In the genomic region with DNA sequence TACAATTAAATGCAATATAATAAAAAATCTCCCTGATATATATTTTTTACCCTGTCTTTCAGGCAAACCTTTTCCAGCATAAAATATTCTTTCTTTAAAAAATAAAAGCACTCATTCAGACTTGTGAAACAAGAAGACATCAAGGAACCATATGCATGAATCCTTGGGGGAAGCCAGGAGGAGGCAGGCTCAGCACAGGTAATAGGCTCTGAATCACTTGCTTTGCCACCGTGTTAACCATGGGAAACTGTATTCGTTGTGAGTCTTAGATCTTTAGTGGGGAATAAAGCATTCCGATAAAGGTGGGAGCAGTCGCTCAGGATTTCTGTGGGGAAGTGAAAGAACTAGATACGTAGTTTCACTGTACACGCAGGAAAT, we compare ENCODE assay signal across 16 cellular contexts. TPM values are rescaled to one million over a fixed set of nuclear protein-coding genes. Genes with fewer than 3 reads are reported as not detected.
A peak's percentile ranks its signal among the peaks of the same experiment; 100 is the strongest.
DNase-seq lines count a peak whose midpoint lies in the region; ATAC-seq, FAIRE-seq and TF ChIP-seq lines count a peak whose summit lies in the region.
"Had no signal": no experiment of that assay in that cellular context is flagged by ENCODE, and none has a peak within 500 bp of the region (broad histone marks: within the 10 kb centered on the region; RNA-seq: fewer than 3 reads in every experiment).

No MANE protein-coding gene starts in this region.

- H3K79me2 ChIP-seq in K562 (ENCODE audit: control insufficient read depth, insufficient read depth, low read length) = no peaks in the 10 kb centered on the region

- FAIRE-seq in K562 (lab: Jason Lieb, UNC) = no peak
- FAIRE-seq: frontal cortex, TTC549 had no signal

- CTCF ChIA-PET in K562 (lab: Yijun Ruan, JAX; ENCODE audit: low intra/inter-chr PET ratio) = no interaction called here

- no peak overlapping the region for H3K27ac ChIP-seq in K562 (ENCODE audit: extremely low read depth, low read depth, low read length)
- H3K27ac ChIP-seq in thymus (ENCODE audit: low read depth) = peak overlapping the region; percentile 18
- H3K27ac ChIP-seq: colonic mucosa, HL-60, RWPE1 had no signal

- in situ Hi-C loops in K562 (cut with MboI) = no loop called here

- no peaks in the 10 kb centered on the region for H3K9me1 ChIP-seq in K562 (ENCODE audit: control insufficient read depth, insufficient read depth, low read length)

- H4K20me1 ChIP-seq in K562 (replicated peaks; ENCODE audit: control insufficient read depth, insufficient read depth, low read length) = no peaks in the 10 kb centered on the region

- no peaks in the 10 kb centered on the region; a peak in 1 of 5 replicates for H3K27me3 ChIP-seq in K562 (ENCODE audit: control insufficient read depth in 2 of 2, insufficient read depth in 2 of 2, low read length in 2 of 2)
- no peaks in the 10 kb centered on the region for H3K27me3 ChIP-seq in thymus (ENCODE audit: control insufficient read depth, insufficient read depth)
- H3K27me3 ChIP-seq: colonic mucosa, stomach had no signal

- ATAC-seq in K562 = no peak
- no peak for ATAC-seq in GM18502 (IDR thresholded peaks at IDR 0.05; ENCODE audit: poor library complexity, unreplicated experiment)

- TF ChIP-seq CTCF in LNCaP clone FGC (IDR thresholded peaks at IDR 0.05; ENCODE audit: control insufficient read depth, extremely low read depth, insufficient read depth) (0 out of 2 replicates have a peak, but pooled peaks have one; percentile 3), K562 (IDR thresholded peaks at IDR 0.05 in 2 of 3, conservative IDR thresholded peaks at IDR 0.05 in 1 of 3; ENCODE audit: insufficient read depth in 2 of 3, low read depth in 1 of 3, low read length in 3 of 3) (0 out of 6 replicates have a peak, but pooled peaks of 1 of the 3 experiments have one; percentile 12)

- BruUV-seq in K562 (replicated peaks; lab: Mats Ljungman, UMichigan) = no TSS peak

- H3K36me3 ChIP-seq in K562 (ENCODE audit: control insufficient read depth, insufficient read depth, low read length) = no peaks in the 10 kb centered on the region
- H3K36me3 ChIP-seq in thymus (ENCODE audit: control insufficient read depth, insufficient read depth) = no peaks in the 10 kb centered on the region
- H3K36me3 ChIP-seq: colonic mucosa had no signal

- POLR2A ChIA-PET in K562 (lab: Yijun Ruan, JAX) = no interaction called here

- no peak for TF ChIP-seq EP300 in K562 (IDR thresholded peaks at IDR 0.05; ENCODE audit: low read length)

- H3K9ac ChIP-seq in K562 (ENCODE audit: insufficient read depth in 1 of 2, low read depth in 2 of 2, low read length in 2 of 2) = no peak overlapping the region

- H3K4me1 ChIP-seq in K562 (replicated peaks in 1 of 2; ENCODE audit: control insufficient read depth in 2 of 2, insufficient read depth in 2 of 2, low read length in 2 of 2) (no peaks in the 10 kb centered on the region), thymus (ENCODE audit: control insufficient read depth, insufficient read depth, low read length) (no peaks in the 10 kb centered on the region)
- H3K4me1 ChIP-seq: colonic mucosa had no signal

- H3K4me3 ChIP-seq in LNCaP clone FGC (ENCODE audit: low read depth, low read length) (no peak overlapping the region), K562 (no peak overlapping the region), thymus (ENCODE audit: low read length) (no peak overlapping the region)
- H3K4me3 ChIP-seq: colonic mucosa, stomach had no signal

- no peak for DNase-seq in LNCaP clone FGC (ENCODE audit: low read depth)
- DNase-seq in K562 (ENCODE audit: extremely low read depth in 1 of 4, low spot score in 3 of 4) = no peak
- peak; percentile 40 for DNase-seq in iris pigment epithelial cell (ENCODE audit: low read depth)
- no peak for DNase-seq in T-helper 2 cell
- DNase-seq in DMS79 treated with DMSO at 0.1 percent for 48 hours (lab: John Stamatoyannopoulos, UW) = no peak
- DNase-seq: activated naive CD4-positive, alpha-beta T cell treated with anti-CD3 and anti-CD28 coated beads, Interleukin-2, amount 50 U/mL, for 16 hours; colonic mucosa; midbrain; NCI-H446; stomach had no signal

- intact Hi-C loops in K562 (cut with micrococcal nuclease) = no loop called here

- TF ChIP-seq POLR2A in K562 (conservative IDR thresholded peaks at IDR 0.05) = no peak

- H3K9me3 ChIP-seq in K562 (replicated peaks; ENCODE audit: control insufficient read depth, insufficient read depth, low read depth, low read length) (no peaks in the 10 kb centered on the region), thymus (ENCODE audit: control insufficient read depth) (no peaks in the 10 kb centered on the region)
- H3K9me3 ChIP-seq: colonic mucosa, stomach had no signal

- no peak overlapping the region for H3K4me2 ChIP-seq in K562 (ENCODE audit: insufficient read depth, low read length)

- peak in 1 of 2 experiments; percentile 18; a peak in 1 of 4 replicates for TF ChIP-seq RAD21 in K562 (CRISPR knock-in tag; conservative IDR thresholded peaks at IDR 0.05 in 1 of 2, IDR thresholded peaks at IDR 0.05 in 1 of 2)

- H2AFZ ChIP-seq in K562 (ENCODE audit: low read depth, low read length) = no peak overlapping the region

- WGBS in K562 (ENCODE audit: insufficient coverage, low coverage, missing lambda C conversion rate) = 50% methylated on average over 6 of the region's 6 CpGs
- 93% methylated on average over 6 of the region's 6 CpGs for WGBS in thymus

TF ChIP-seq in K562, 482 proteins besides CTCF, POLR2A, EP300 and RAD21:
- TF ChIP-seq CHD1 (IDR thresholded peaks at IDR 0.05; ENCODE audit: low read length) = no peak
- TF ChIP-seq, protein P1, sequence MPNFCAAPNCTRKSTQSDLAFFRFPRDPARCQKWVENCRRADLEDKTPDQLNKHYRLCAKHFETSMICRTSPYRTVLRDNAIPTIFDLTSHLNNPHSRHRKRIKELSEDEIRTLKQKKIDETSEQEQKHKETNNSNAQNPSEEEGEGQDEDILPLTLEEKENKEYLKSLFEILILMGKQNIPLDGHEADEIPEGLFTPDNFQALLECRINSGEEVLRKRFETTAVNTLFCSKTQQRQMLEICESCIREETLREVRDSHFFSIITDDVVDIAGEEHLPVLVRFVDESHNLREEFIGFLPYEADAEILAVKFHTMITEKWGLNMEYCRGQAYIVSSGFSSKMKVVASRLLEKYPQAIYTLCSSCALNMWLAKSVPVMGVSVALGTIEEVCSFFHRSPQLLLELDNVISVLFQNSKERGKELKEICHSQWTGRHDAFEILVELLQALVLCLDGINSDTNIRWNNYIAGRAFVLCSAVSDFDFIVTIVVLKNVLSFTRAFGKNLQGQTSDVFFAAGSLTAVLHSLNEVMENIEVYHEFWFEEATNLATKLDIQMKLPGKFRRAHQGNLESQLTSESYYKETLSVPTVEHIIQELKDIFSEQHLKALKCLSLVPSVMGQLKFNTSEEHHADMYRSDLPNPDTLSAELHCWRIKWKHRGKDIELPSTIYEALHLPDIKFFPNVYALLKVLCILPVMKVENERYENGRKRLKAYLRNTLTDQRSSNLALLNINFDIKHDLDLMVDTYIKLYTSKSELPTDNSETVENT (CRISPR knock-in tag; IDR thresholded peaks at IDR 0.05) = no peak
- TF ChIP-seq ZFP36 (IDR thresholded peaks at IDR 0.05; ENCODE audit: low read depth, low read length, partially characterized antibody) = peak; percentile 14
- TF ChIP-seq ZNF165 (CRISPR knock-in tag; IDR thresholded peaks at IDR 0.05; ENCODE audit: borderline replicate concordance) = no peak

RNA-seq across cellular contexts. Expression of a gene that starts 42.4 kb away (rescaled TPM):
- 1.00 and 3.4 TPM in 2 replicates for total RNA-seq in K562 (2011; cell fraction: chromatin; rRNA removed; ENCODE audit: low replicate concordance)
- 0.50 and 0.79 TPM in 2 replicates for total RNA-seq in K562 (2011; cell fraction: nucleolus; rRNA removed)
- total RNA-seq in K562 (2011; cell fraction: nucleoplasm; rRNA removed) = 1.3 and 2.4 TPM in 2 replicates
- total RNA-seq in K562 (2014; rRNA removed) (0.41 TPM in 2 replicates), K562 (2014; rRNA removed; fragmentation: Illumina TruSeq; extraction: Trizol) (0.89 and 1.2 TPM in 2 replicates), K562 (2015; rRNA removed; fragmentation: Illumina TruSeq; extraction: Trizol) (0.83 and 1.1 TPM in 2 replicates), K562 (2021) (0.86 and 1.0 TPM in 2 replicates)
- polyA plus RNA-seq in K562 (2011; rRNA removed) (0.31 and 0.77 TPM in 2 replicates), K562 (2014; fragmentation: Illumina TruSeq; extraction: Trizol) (0.48 and 0.76 TPM in 2 replicates), K562 (2014; fragmentation: Nextera tagmentation; extraction: Ambion mirVana) (under 1 TPM; 0.15 to 0.32 TPM), K562 (2014; rRNA removed) (0.60 and 1.0 TPM in 2 replicates), thymus (6.3 TPM)
- 0.12 and 0.59 TPM in 2 replicates for polyA plus RNA-seq in K562 (2011; cell fraction: cytosol; rRNA removed)
- polyA plus RNA-seq in K562 (2011; cell fraction: nucleus; rRNA removed) = 0.98 and 2.2 TPM in 2 replicates
- 0.27 and 0.32 TPM in 2 replicates for polyA plus RNA-seq in K562 (2012)
- 1.5 and 2.1 TPM in 2 replicates for polyA minus RNA-seq in K562 (2011; rRNA and poly(A)+ RNA removed)
- polyA minus RNA-seq in K562 (2011; cell fraction: cytosol; rRNA and poly(A)+ RNA removed) = 0.18 and 0.29 TPM in 2 replicates
- 1.5 and 4.7 TPM in 2 replicates for polyA minus RNA-seq in K562 (2011; cell fraction: nucleus; rRNA and poly(A)+ RNA removed)
